Comparison of ENCODE assay signal across 23 cellular contexts in genomic region chr17:41315204-41315794, GRCh38. TPM values are rescaled to one million over a fixed set of nuclear protein-coding genes. Genes with fewer than 3 reads are reported as not detected.
A peak's percentile ranks its signal among the peaks of the same experiment; 100 is the strongest.
DNase-seq lines count a peak whose midpoint lies in the region; ATAC-seq, FAIRE-seq and TF ChIP-seq lines count a peak whose summit lies in the region.
"Had no signal": no experiment of that assay in that cellular context is flagged by ENCODE, and none has a peak within 500 bp of the region (broad histone marks: within the 10 kb centered on the region; RNA-seq: fewer than 3 reads in every experiment).

Gene KRTAP17-1, minus strand, starts transcription at chr17:41315710. Its CDS starts 60 bp downstream, at chr17:41315650.

- no peaks in the 10 kb centered on the region for H3F3A ChIP-seq in GM23338 (replicated peaks; ENCODE audit: low read depth)

- no peaks in the 10 kb centered on the region for H3K36me3 ChIP-seq in GM23338 (ENCODE audit: insufficient read depth)
- no peaks in the 10 kb centered on the region for H3K36me3 ChIP-seq in astrocyte (ENCODE audit: insufficient read depth, low read length)
- no peaks in the 10 kb centered on the region for H3K36me3 ChIP-seq in mesenchymal stem cell (ENCODE audit: control insufficient read depth in 1 of 2, insufficient read depth in 2 of 2, low read depth in 1 of 2, low read length in 2 of 2)

- no peaks in the 10 kb centered on the region for H3K79me2 ChIP-seq in GM23338 (replicated peaks; ENCODE audit: insufficient read depth)
- no peaks in the 10 kb centered on the region for H3K79me2 ChIP-seq in astrocyte (ENCODE audit: insufficient read depth, low read length)

- H2BK5ac ChIP-seq in mesenchymal stem cell (ENCODE audit: low read depth, low read length, poor library complexity, severe bottlenecking), result peak within 1 kb of the TSS; percentile 70

- peak within 1 kb of the TSS in 1 of 2 experiments; percentile 7 for H3K14ac ChIP-seq in mesenchymal stem cell (ENCODE audit: low read length in 2 of 2)

- peak within 1 kb of the TSS; percentile 36 for H2BK15ac ChIP-seq in mesenchymal stem cell (ENCODE audit: low read depth, poor library complexity, severe bottlenecking)

- H3K4me1 ChIP-seq in GM23338 (ENCODE audit: insufficient read depth), result no peaks in the 10 kb centered on the region
- no peaks in the 10 kb centered on the region for H3K4me1 ChIP-seq in astrocyte (ENCODE audit: insufficient read depth, low read length)
- H3K4me1 ChIP-seq in mesenchymal stem cell (ENCODE audit: control insufficient read depth, insufficient read depth, low read depth, low read length), result no peaks in the 10 kb centered on the region

- no peak for ATAC-seq in GM23338
- no peak for ATAC-seq in HG03095 (IDR thresholded peaks at IDR 0.05; ENCODE audit: unreplicated experiment)

- H2BK12ac ChIP-seq in mesenchymal stem cell (ENCODE audit: low read length in 2 of 2), result no peak within 1 kb of the TSS

- H3K27ac Mint-ChIP-seq in GM23338, result no peak within 1 kb of the TSS; the same call in 1 of the 2 replicates
- H3K27ac Mint-ChIP-seq in astrocyte (ENCODE audit: unreplicated experiment), result peak within 1 kb of the TSS; percentile 41
- H3K27ac Mint-ChIP-seq: HFFc6 had no signal

- H3K4ac ChIP-seq in mesenchymal stem cell (ENCODE audit: low read depth in 1 of 2, low read length in 2 of 2), result no peak within 1 kb of the TSS

- H4K91ac ChIP-seq in mesenchymal stem cell (ENCODE audit: low read length), result peak within 1 kb of the TSS; percentile 86

- no peak within 1 kb of the TSS for H3K9ac ChIP-seq in astrocyte (ENCODE audit: low read length)
- no peak within 1 kb of the TSS for H3K9ac ChIP-seq in mesenchymal stem cell (ENCODE audit: low read length)

- H3K27me3 Mint-ChIP-seq in GM23338 (ENCODE audit: insufficient read depth, low read depth, poor library complexity), result peaks cover 6% of the 10 kb centered on the region
- H3K27me3 Mint-ChIP-seq in astrocyte (ENCODE audit: low read depth, unreplicated experiment), result peaks cover 27% of the 10 kb centered on the region

- H3K18ac ChIP-seq in mesenchymal stem cell (ENCODE audit: low read depth in 1 of 2, low read length in 2 of 2), result no peak within 1 kb of the TSS

- H3K4me1 Mint-ChIP-seq in GM23338 (no peaks in the 10 kb centered on the region; the same call in 2 of the 3 replicates), astrocyte (ENCODE audit: low read depth, unreplicated experiment) (no peaks in the 10 kb centered on the region)

- H4K20me1 ChIP-seq in GM23338 (replicated peaks; ENCODE audit: insufficient read depth) (no peaks in the 10 kb centered on the region), astrocyte (ENCODE audit: insufficient read depth, low read length) (no peaks in the 10 kb centered on the region)

- H3K9me3 ChIP-seq in astrocyte (ENCODE audit: insufficient read depth, low read depth, low read length), result no peaks in the 10 kb centered on the region
- peaks cover 7% of the 10 kb centered on the region for H3K9me3 ChIP-seq in mesenchymal stem cell (ENCODE audit: control insufficient read depth, low read length)

- H3K23ac ChIP-seq in mesenchymal stem cell (ENCODE audit: low read length in 2 of 2), result no peak within 1 kb of the TSS

- H3K27ac ChIP-seq in GM23338 (ENCODE audit: low read depth), result no peak within 1 kb of the TSS
- no peak within 1 kb of the TSS for H3K27ac ChIP-seq in astrocyte (ENCODE audit: low read depth, low read length)
- H3K27ac ChIP-seq in mesenchymal stem cell (ENCODE audit: low read length, poor library complexity, severe bottlenecking), result no peak within 1 kb of the TSS
- H3K27ac ChIP-seq: PC-9, SK-N-MC had no signal

- H3K9me2 ChIP-seq in GM23338 (ENCODE audit: insufficient read depth), result no peaks in the 10 kb centered on the region

- peaks cover 11% of the 10 kb centered on the region; the same call in 2 of the 3 replicates for H3K9me3 Mint-ChIP-seq in GM23338
- H3K9me3 Mint-ChIP-seq in astrocyte (ENCODE audit: unreplicated experiment), result peaks cover 6% of the 10 kb centered on the region

- no peak for TF ChIP-seq CTCF in GM23338 (conservative IDR thresholded peaks at IDR 0.05; ENCODE audit: low read depth in 2 of 2)
- TF ChIP-seq CTCF in astrocyte (IDR thresholded peaks at IDR 0.05; ENCODE audit: insufficient read depth, low read depth, low read length), result no peak

- peak within 1 kb of the TSS; percentile 47 for H2AK5ac ChIP-seq in mesenchymal stem cell (ENCODE audit: low read length, severe bottlenecking)

- FAIRE-seq in astrocyte (lab: Jason Lieb, UNC), result no peak
- FAIRE-seq: GM12891 had no signal

- H3K27me3 ChIP-seq in GM23338 (ENCODE audit: insufficient read depth) (no peaks in the 10 kb centered on the region), astrocyte (ENCODE audit: insufficient read depth, low read length) (no peaks in the 10 kb centered on the region), mesenchymal stem cell (ENCODE audit: control insufficient read depth in 1 of 2, insufficient read depth in 1 of 2, low read length in 2 of 2) (peaks cover 0 to 31% of the 10 kb centered on the region in 2 experiments)

- H4K8ac ChIP-seq in mesenchymal stem cell (ENCODE audit: low read length), result no peak within 1 kb of the TSS

- H3K4me2 ChIP-seq in GM23338, result no peak within 1 kb of the TSS
- H3K4me2 ChIP-seq in astrocyte (ENCODE audit: low read length), result no peak within 1 kb of the TSS
- no peak within 1 kb of the TSS for H3K4me2 ChIP-seq in mesenchymal stem cell (ENCODE audit: low read length, poor library complexity, severe bottlenecking)
- H3K4me2 ChIP-seq: PC-9 had no signal

- 95% methylated on average over 20 of the region's 24 CpGs for WGBS in mesenchymal stem cell

- 0 out of 2 replicates have a peak within 1 kb of the TSS, but pooled peaks have one; percentile 43 for H2AFZ ChIP-seq in GM23338
- no peak within 1 kb of the TSS for H2AFZ ChIP-seq in astrocyte (ENCODE audit: low read depth, low read length)
- no peak within 1 kb of the TSS for H2AFZ ChIP-seq in mesenchymal stem cell (ENCODE audit: low read depth, low read length)
- H2AFZ ChIP-seq: PC-9 had no signal

- H3K4me3 ChIP-seq in GM23338 (no peak within 1 kb of the TSS), astrocyte (ENCODE audit: insufficient read depth, low read depth, low read length) (no peak within 1 kb of the TSS), mesenchymal stem cell (ENCODE audit: insufficient read depth in 1 of 2, low read depth in 1 of 2, low read length in 2 of 2) (no peak within 1 kb of the TSS)
- H3K4me3 ChIP-seq: PC-9, SK-N-MC had no signal

- no peak within 1 kb of the TSS for H2BK120ac ChIP-seq in mesenchymal stem cell (ENCODE audit: low read depth, low read length)

- DNase-seq in COLO668 (lab: John Stamatoyannopoulos, UW; ENCODE audit: unreplicated experiment) (peak; percentile 1), GM23338 (ENCODE audit: low spot score) (no peak), astrocyte (ENCODE audit: low read depth) (no peak), mesenchymal stem cell (no peak), SW 1271 (lab: John Stamatoyannopoulos, UW) (no peak), activated gamma-delta T cell (lab: John Stamatoyannopoulos, UW) (no peak)
- DNase-seq: CD4-positive, CD25-positive, alpha-beta regulatory T cell; HFFc6; KBM-7; MM.1S; NCI-H1048; NCI-H1436 treated with DMSO at 0.1 percent for 48 hours; NCI-H2029; PC-9; RPMI8226; SHP77 treated with DMSO at 0.1 percent for 48 hours had no signal

- H3K4me3 Mint-ChIP-seq in GM23338, result no peak within 1 kb of the TSS
- H3K4me3 Mint-ChIP-seq in astrocyte (ENCODE audit: unreplicated experiment), result no peak within 1 kb of the TSS
- H3K4me3 Mint-ChIP-seq: CD4-positive, CD25-positive, alpha-beta regulatory T cell; HFFc6 had no signal

- no peaks in the 10 kb centered on the region for H3K79me1 ChIP-seq in mesenchymal stem cell (replicated peaks; ENCODE audit: low read length, poor library complexity, severe bottlenecking)

- H3K36me3 Mint-ChIP-seq in GM23338 (ENCODE audit: low read depth) (peaks cover 6% of the 10 kb centered on the region; the same call in 1 of the 3 replicates), astrocyte (ENCODE audit: low read depth, unreplicated experiment) (peaks cover 3% of the 10 kb centered on the region)

TF ChIP-seq in GM23338, 12 proteins besides CTCF, POLR2A, EP300 and RAD21 (continues in another document):
- TF ChIP-seq REST (IDR thresholded peaks at IDR 0.05; ENCODE audit: unreplicated experiment), result no peak
- TF ChIP-seq POLR2AphosphoS5 (IDR thresholded peaks at IDR 0.05; ENCODE audit: low read depth), result no peak
- TF ChIP-seq JUNB (IDR thresholded peaks at IDR 0.05; ENCODE audit: unreplicated experiment), result no peak
- TF ChIP-seq ZNF114 (CRISPR knock-in tag; IDR thresholded peaks at IDR 0.05), result no peak
- TF ChIP-seq ZNF331 (CRISPR knock-in tag; IDR thresholded peaks at IDR 0.05; ENCODE audit: low read depth), result no peak
- TF ChIP-seq EZH2 (IDR thresholded peaks at IDR 0.05; ENCODE audit: low read depth, unreplicated experiment), result no peak
- TF ChIP-seq EZH2phosphoT487 (IDR thresholded peaks at IDR 0.05; ENCODE audit: unreplicated experiment), result no peak
- no peak for TF ChIP-seq STAT1 (IDR thresholded peaks at IDR 0.05; ENCODE audit: unreplicated experiment)

RNA-seq across cellular contexts. Expression of gene KRTAP17-1, which starts in this region (rescaled TPM):
- total RNA-seq in GM23338 (2014; rRNA removed; shearing (Covaris generic)), result not detected in 2 replicates
- polyA plus RNA-seq in GM23338 (2016; fragmentation: Nextera tagmentation; extraction: Ambion mirVana), result not detected in 2 replicates
- not detected in 2 replicates for total RNA-seq in astrocyte
- not detected for polyA plus RNA-seq in mesenchymal stem cell (2013, experiment 1 of 2)
- not detected for polyA plus RNA-seq in mesenchymal stem cell (2013, experiment 2 of 2)
- total RNA-seq: CD4-positive, CD25-positive, alpha-beta regulatory T cell; G401; H4; HFFc6; NCI-H460; PC-9 had no signal
- polyA plus RNA-seq: BJ; CD4-positive, CD25-positive, alpha-beta regulatory T cell had no signal
